20 cellular contexts compared by ENCODE assay signal in genomic region chr3:143653935-143654334, GRCh38.
"Had no signal": no experiment of that assay in that cellular context is flagged by ENCODE, and none has a peak within 500 bp of the region (broad histone marks: within the 10 kb centered on the region; RNA-seq: fewer than 3 reads in every experiment).

No MANE protein-coding gene starts in this region.

- H3K9me3 ChIP-seq: MG63, SJSA1 had no signal

- H3K27ac ChIP-seq: SJSA1, SK-N-MC had no signal

- H3K4me3 ChIP-seq: MG63, SJSA1, SK-N-MC had no signal

- DNase-seq: KBM-7, MG63, NCI-H1092, NCI-H1436, NCI-H187, NCI-H2029, NCI-H2081 treated with DMSO at 0.1 percent for 48 hours, NCI-H2171, NCI-H226, NCI-H446, NCI-H510A, NCI-H524 treated with DMSO at 0.1 percent for 48 hours, NCI-H69, NCI-H774, Right ventricle myocardium superior, RPMI8226, SIG-M5 had no signal

- H3K36me3 ChIP-seq: MG63, SJSA1 had no signal

- FAIRE-seq: RCC 7860 had no signal

- H3K27me3 ChIP-seq: MG63, SJSA1 had no signal

- H3K4me1 ChIP-seq: SJSA1 had no signal
